Comparison of ENCODE assay signal across 18 cellular contexts in the genomic region with DNA sequence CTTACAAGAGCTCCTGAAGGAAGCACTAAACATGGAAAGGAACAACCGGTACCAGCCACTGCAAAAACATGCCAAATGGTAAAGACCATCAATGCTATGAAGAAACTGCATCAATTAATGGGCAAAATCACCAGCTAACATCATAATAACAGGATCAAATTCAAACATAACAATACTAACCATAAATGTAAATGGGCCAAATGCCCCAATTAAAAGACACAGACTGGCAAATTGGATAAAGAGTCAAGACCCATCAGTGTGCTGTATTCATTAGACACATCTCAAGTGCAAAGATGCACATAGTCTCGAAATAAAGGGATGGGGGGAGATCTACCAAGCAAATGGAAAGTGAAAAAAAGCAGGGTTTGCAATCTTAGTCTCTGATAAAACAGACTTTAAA. TPM values are rescaled to one million over a fixed set of nuclear protein-coding genes. Genes with fewer than 3 reads are reported as not detected.
DNase-seq lines count a peak whose midpoint lies in the region; ATAC-seq, FAIRE-seq and TF ChIP-seq lines count a peak whose summit lies in the region.
"Not testable (repeated sequence)": the region's sequence is repeated elsewhere in the genome, so short reads cannot be mapped to it uniquely, and the experiment has no call there.
"Had no signal": no experiment of that assay in that cellular context is flagged by ENCODE, and none has a peak within 500 bp of the region (broad histone marks: within the 10 kb centered on the region; RNA-seq: fewer than 3 reads in every experiment).

No MANE protein-coding gene starts in this region.

- not testable (repeated sequence) for TF ChIP-seq POLR2A in K562 (conservative IDR thresholded peaks at IDR 0.05)

- intact Hi-C loops in activated CD4-positive, alpha-beta T cell treated with anti-CD3 and anti-CD28 coated beads, Interleukin-2, amount 10 ng/mL, durations not matched to agents 24 days and 14 days (cut with micrococcal nuclease); K562 (cut with micrococcal nuclease): not testable (repeated sequence)

- not testable (repeated sequence) for H3K9ac ChIP-seq in K562 (ENCODE audit: insufficient read depth in 1 of 2, low read depth in 2 of 2, low read length in 2 of 2)

- POLR2A ChIA-PET in K562 (lab: Yijun Ruan, JAX), result not testable (repeated sequence)

- H3K9me3 ChIP-seq in K562 (replicated peaks; ENCODE audit: control insufficient read depth, insufficient read depth, low read depth, low read length), result not testable (repeated sequence)

- not testable (repeated sequence) for TF ChIP-seq EP300 in K562 (IDR thresholded peaks at IDR 0.05; ENCODE audit: low read length)

- TF ChIP-seq RAD21 in K562 (CRISPR knock-in tag; conservative IDR thresholded peaks at IDR 0.05 in 1 of 2, IDR thresholded peaks at IDR 0.05 in 1 of 2), result not testable (repeated sequence)

- H3K36me3 ChIP-seq in K562 (ENCODE audit: control insufficient read depth, insufficient read depth, low read length), result not testable (repeated sequence)

- not testable (repeated sequence) for H3K4me1 ChIP-seq in K562 (replicated peaks in 1 of 2; ENCODE audit: control insufficient read depth in 2 of 2, insufficient read depth in 2 of 2, low read length in 2 of 2)

- H3K36me3 Mint-ChIP-seq in activated CD4-positive, alpha-beta T cell treated with anti-CD3 and anti-CD28 coated beads, Interleukin-2, amount 10 ng/mL, durations not matched to agents 24 days and 14 days (ENCODE audit: low read depth), result not testable (repeated sequence)

- not testable (repeated sequence) for TF ChIP-seq CTCF in K562 (IDR thresholded peaks at IDR 0.05 in 2 of 3, conservative IDR thresholded peaks at IDR 0.05 in 1 of 3; ENCODE audit: insufficient read depth in 2 of 3, low read depth in 1 of 3, low read length in 3 of 3)

- not testable (repeated sequence) for H2AFZ ChIP-seq in K562 (ENCODE audit: low read depth, low read length)

- not testable (repeated sequence) for H3K4me2 ChIP-seq in K562 (ENCODE audit: insufficient read depth, low read length)

- not testable (repeated sequence) for H3K79me2 ChIP-seq in K562 (ENCODE audit: control insufficient read depth, insufficient read depth, low read length)

- peaks cover 67% of the 10 kb centered on the region for H3K27me3 Mint-ChIP-seq in activated CD4-positive, alpha-beta T cell treated with anti-CD3 and anti-CD28 coated beads, Interleukin-2, amount 10 ng/mL, durations not matched to agents 24 days and 14 days

- not testable (repeated sequence) for H3K27ac Mint-ChIP-seq in activated CD4-positive, alpha-beta T cell treated with anti-CD3 and anti-CD28 coated beads, Interleukin-2, amount 10 ng/mL, durations not matched to agents 24 days and 14 days

- 16% methylated on average over 2 of the region's 2 CpGs for WGBS in K562 (ENCODE audit: insufficient coverage, low coverage, missing lambda C conversion rate)

- DNase-seq in DMS53 (lab: John Stamatoyannopoulos, UW), result peak; percentile 12
- peak; percentile 25 for DNase-seq in NCI-H2227 (lab: John Stamatoyannopoulos, UW; ENCODE audit: unreplicated experiment)
- DNase-seq in NCI-H69 (lab: John Stamatoyannopoulos, UW), result peak; percentile 0
- peak; percentile 7 for DNase-seq in NCI-H748 (lab: John Stamatoyannopoulos, UW; ENCODE audit: unreplicated experiment)
- DNase-seq in activated CD4-positive, alpha-beta T cell treated with anti-CD3 and anti-CD28 coated beads, Interleukin-2, amount 10 ng/mL, durations not matched to agents 24 days and 14 days, result peak; percentile 16
- not testable (repeated sequence) for DNase-seq in K562 (ENCODE audit: extremely low read depth in 1 of 4, low spot score in 3 of 4)

- not testable (repeated sequence) for H3K27ac ChIP-seq in K562 (ENCODE audit: extremely low read depth, low read depth, low read length)

- H3K4me3 Mint-ChIP-seq in activated CD4-positive, alpha-beta T cell treated with anti-CD3 and anti-CD28 coated beads, Interleukin-2, amount 10 ng/mL, durations not matched to agents 24 days and 14 days, result not testable (repeated sequence)

- not testable (repeated sequence) for H3K9me1 ChIP-seq in K562 (ENCODE audit: control insufficient read depth, insufficient read depth, low read length)

- not testable (repeated sequence) for ATAC-seq in K562

- not testable (repeated sequence) for H3K9me3 Mint-ChIP-seq in activated CD4-positive, alpha-beta T cell treated with anti-CD3 and anti-CD28 coated beads, Interleukin-2, amount 10 ng/mL, durations not matched to agents 24 days and 14 days

- H3K4me3 ChIP-seq in K562, result not testable (repeated sequence)

- FAIRE-seq in K562 (lab: Jason Lieb, UNC), result not testable (repeated sequence)

- not testable (repeated sequence) for H4K20me1 ChIP-seq in K562 (replicated peaks; ENCODE audit: control insufficient read depth, insufficient read depth, low read length)

- CTCF ChIA-PET in K562 (lab: Yijun Ruan, JAX; ENCODE audit: low intra/inter-chr PET ratio), result not testable (repeated sequence)

- in situ Hi-C loops in K562 (cut with MboI), result not testable (repeated sequence)

- BruUV-seq in K562 (replicated peaks; lab: Mats Ljungman, UMichigan), result not testable (repeated sequence)

- not testable (repeated sequence) for H3K27me3 ChIP-seq in K562 (ENCODE audit: control insufficient read depth in 2 of 2, insufficient read depth in 2 of 2, low read length in 2 of 2)

- H3K4me1 Mint-ChIP-seq in activated CD4-positive, alpha-beta T cell treated with anti-CD3 and anti-CD28 coated beads, Interleukin-2, amount 10 ng/mL, durations not matched to agents 24 days and 14 days, result not testable (repeated sequence)

TF ChIP-seq in K562, 482 proteins besides CTCF, POLR2A, EP300 and RAD21:
- peak; percentile 90 for TF ChIP-seq ZNF507 (tag; conservative IDR thresholded peaks at IDR 0.05)

RNA-seq across cellular contexts. Expression of a gene that starts 47.6 kb away (rescaled TPM):
- total RNA-seq in activated CD4-positive, alpha-beta T cell treated with anti-CD3 and anti-CD28 coated beads, Interleukin-2, amount 10 ng/mL, durations not matched to agents 24 days and 14 days, result not detected in 2 replicates
- total RNA-seq in K562 (2011; cell fraction: chromatin; rRNA removed; ENCODE audit: low replicate concordance), result not detected in 2 replicates
- total RNA-seq in K562 (2011; cell fraction: nucleolus; rRNA removed), result not detected in 2 replicates
- total RNA-seq in K562 (2011; cell fraction: nucleoplasm; rRNA removed), result 0.22 TPM in 1 of 2 replicates, not detected in the other
- total RNA-seq in K562 (2014; rRNA removed) (not detected in 2 replicates), K562 (2014; rRNA removed; fragmentation: Illumina TruSeq; extraction: Trizol) (not detected in 2 replicates), K562 (2015; rRNA removed; fragmentation: Illumina TruSeq; extraction: Trizol) (0.11 TPM in 1 of 2 replicates, not detected in the other), K562 (2021) (0.07 and 0.13 TPM in 2 replicates)
- polyA plus RNA-seq in K562 (2011; rRNA removed) (0.06 and 0.08 TPM in 2 replicates), K562 (2014; fragmentation: Illumina TruSeq; extraction: Trizol) (0.06 TPM in 1 of 2 replicates, not detected in the other), K562 (2014; fragmentation: Nextera tagmentation; extraction: Ambion mirVana) (under 1 TPM; 0.03 to 0.10 TPM), K562 (2014; rRNA removed) (0.04 TPM in 1 of 2 replicates, not detected in the other)
- polyA plus RNA-seq in K562 (2011; cell fraction: cytosol; rRNA removed), result 0.01 and 0.19 TPM in 2 replicates
- polyA plus RNA-seq in K562 (2011; cell fraction: nucleus; rRNA removed), result 0.17 and 0.20 TPM in 2 replicates
- polyA plus RNA-seq in K562 (2012), result 0.12 and 0.17 TPM in 2 replicates
- not detected in 2 replicates for polyA minus RNA-seq in K562 (2011; rRNA and poly(A)+ RNA removed)
- polyA minus RNA-seq in K562 (2011; cell fraction: cytosol; rRNA and poly(A)+ RNA removed), result not detected in 2 replicates
- polyA minus RNA-seq in K562 (2011; cell fraction: nucleus; rRNA and poly(A)+ RNA removed), result 0.13 TPM in 1 of 2 replicates, not detected in the other
- total RNA-seq: A172; A673; Caco-2; Calu3; CD4-positive, alpha-beta memory T cell; CD4-positive, alpha-beta T cell; CD4-positive, CD25-positive, alpha-beta regulatory T cell; CD8-positive, alpha-beta memory T cell; CD8-positive, alpha-beta T cell; Daoy had no signal
- polyA plus RNA-seq: AG04450, BJ had no signal
